Comparison of ENCODE assay signal across 10 cellular contexts in genomic region chr18:12288406-12288762, GRCh38. TPM values are rescaled to one million over a fixed set of nuclear protein-coding genes. Genes with fewer than 3 reads are reported as not detected.
DNase-seq lines count a peak whose midpoint lies in the region; ATAC-seq and TF ChIP-seq lines count a peak whose summit lies in the region.
"Had no signal": no experiment of that assay in that cellular context is flagged by ENCODE, and none has a peak within 500 bp of the region (broad histone marks: within the 10 kb centered on the region; RNA-seq: fewer than 3 reads in every experiment).

No MANE protein-coding gene starts in this region.

- peak overlapping the region; percentile 63 to 76 for H3K27ac ChIP-seq in lung (ENCODE audit: low read depth in 1 of 2, low read length in 1 of 2)
- peak overlapping the region; percentile 79 for H3K27ac ChIP-seq in suprapubic skin

- TF ChIP-seq RAD21 in Ishikawa (IDR thresholded peaks at IDR 0.05; ENCODE audit: low read depth), result no peak

- H3K9me3 ChIP-seq in endocrine pancreas (ENCODE audit: control insufficient read depth, low read length) (no peaks in the 10 kb centered on the region), lung (ENCODE audit: control insufficient read depth in 2 of 2, insufficient read depth in 1 of 2, low read length in 1 of 2) (no peaks in the 10 kb centered on the region), suprapubic skin (no peaks in the 10 kb centered on the region)

- ATAC-seq in lung (ENCODE audit: insufficient read depth, low FRiP score) (no peak), GM18873 (IDR thresholded peaks at IDR 0.05; ENCODE audit: low FRiP score, unreplicated experiment) (no peak)

- H3K4me1 ChIP-seq in endocrine pancreas (ENCODE audit: control insufficient read depth, insufficient read depth, low read length) (no peaks in the 10 kb centered on the region), lung (ENCODE audit: control insufficient read depth in 2 of 2, insufficient read depth in 2 of 2, low read length in 2 of 2) (peaks cover 0 to 2% of the 10 kb centered on the region in 2 donors), suprapubic skin (peaks cover 20% of the 10 kb centered on the region)

- H3K27me3 ChIP-seq in endocrine pancreas (ENCODE audit: control insufficient read depth, insufficient read depth, low read length) (peaks cover 8% of the 10 kb centered on the region), lung (ENCODE audit: control insufficient read depth, insufficient read depth) (no peaks in the 10 kb centered on the region), suprapubic skin (no peaks in the 10 kb centered on the region)

- no peak for TF ChIP-seq POLR2A in suprapubic skin (IDR thresholded peaks at IDR 0.05)

- H3K36me3 ChIP-seq in endocrine pancreas (ENCODE audit: control insufficient read depth, insufficient read depth, low read length), result no peaks in the 10 kb centered on the region
- no peaks in the 10 kb centered on the region for H3K36me3 ChIP-seq in lung (ENCODE audit: control insufficient read depth in 2 of 2, insufficient read depth in 2 of 2, low read length in 2 of 2)
- H3K36me3 ChIP-seq in suprapubic skin, result no peaks in the 10 kb centered on the region

- DNase-seq in lung (ENCODE audit: low spot score) (no peak), suprapubic skin (ENCODE audit: low spot score in 2 of 2) (peak in 1 of 2 donors; percentile 8), dedifferentiated amniotic fluid mesenchymal stem cell (ENCODE audit: extremely low spot score) (no peak), DMS153 (lab: John Stamatoyannopoulos, UW) (no peak)
- no peak for DNase-seq in stimulated activated naive CD4-positive, alpha-beta T cell treated with Interleukin-2 at 50 U/mL for 16 hours (lab: John Stamatoyannopoulos, UW)
- DNase-seq: activated gamma-delta T cell; stimulated activated CD4-positive, alpha-beta T cell treated with anti-CD3 and anti-CD28 coated beads, Interleukin-1b, Interleukin-23, amount 100 ng/mL, for 48 hours had no signal

- peak overlapping the region; percentile 54 for H3K9ac ChIP-seq in endocrine pancreas (ENCODE audit: control insufficient read depth, insufficient read depth, low read length)

- no peak for TF ChIP-seq CTCF in lung (IDR thresholded peaks at IDR 0.05; ENCODE audit: control extremely low read depth, extremely low read depth)
- TF ChIP-seq CTCF in suprapubic skin (IDR thresholded peaks at IDR 0.05), result no peak

- H3K4me3 ChIP-seq in endocrine pancreas (ENCODE audit: control insufficient read depth, insufficient read depth, low read length) (no peak overlapping the region), lung (no peak overlapping the region), suprapubic skin (peak overlapping the region; percentile 53)

- TF ChIP-seq EP300 in Ishikawa (IDR thresholded peaks at IDR 0.05; ENCODE audit: borderline replicate concordance) (no peak), suprapubic skin (IDR thresholded peaks at IDR 0.05) (no peak)

- 15 to 25% methylated on average over 10 of the region's 10 CpGs for WGBS in lung, 2 donors
- 14% methylated on average over 7 of the region's 10 CpGs for WGBS in suprapubic skin

TF ChIP-seq in Ishikawa, 13 proteins besides CTCF, POLR2A, EP300 and RAD21:
- TF ChIP-seq CEBPB (IDR thresholded peaks at IDR 0.05) (no peak), ZBTB7A (IDR thresholded peaks at IDR 0.05; ENCODE audit: low read depth) (0 out of 2 replicates have a peak, but pooled peaks have one; percentile 21)

RNA-seq across cellular contexts. Expression of gene TUBB6, which starts 19.7 kb away (rescaled TPM):
- total RNA-seq in lung, result 100 to 1,000 TPM in 1 of 2 donors, 10 to 100 TPM in 1; 57.8 to 157 TPM
- polyA plus RNA-seq in lung, result 100 to 1,000 TPM in 1 of 2 donors, 10 to 100 TPM in 1; 77.2 to 142 TPM
- 100 to 1,000 TPM; 211 to 298 (median 220) TPM for total RNA-seq in suprapubic skin

RNA-seq across cellular contexts. Expression of gene CIDEA, which starts 34.2 kb away (rescaled TPM):
- total RNA-seq in lung (1 to 10 TPM in 1 of 2 donors, not detected in 1; 1.2 TPM), suprapubic skin (10 to 100 TPM; 17.5 to 72.2 (median 36.4) TPM)
- polyA plus RNA-seq in lung, result not detected

Comparison
In these comparisons a context has a peak if more than half of its experiments do, and no peak if none do; other contexts are left out.
1. RNA of gene CIDEA, which starts 34.2 kb away (total RNA-seq): 17.5 to 72.2 TPM in suprapubic skin; 1.2 TPM in lung; every median in the first group is over 4 times any median in the second.